8 cellular contexts compared by ENCODE assay signal in the genomic region with DNA sequence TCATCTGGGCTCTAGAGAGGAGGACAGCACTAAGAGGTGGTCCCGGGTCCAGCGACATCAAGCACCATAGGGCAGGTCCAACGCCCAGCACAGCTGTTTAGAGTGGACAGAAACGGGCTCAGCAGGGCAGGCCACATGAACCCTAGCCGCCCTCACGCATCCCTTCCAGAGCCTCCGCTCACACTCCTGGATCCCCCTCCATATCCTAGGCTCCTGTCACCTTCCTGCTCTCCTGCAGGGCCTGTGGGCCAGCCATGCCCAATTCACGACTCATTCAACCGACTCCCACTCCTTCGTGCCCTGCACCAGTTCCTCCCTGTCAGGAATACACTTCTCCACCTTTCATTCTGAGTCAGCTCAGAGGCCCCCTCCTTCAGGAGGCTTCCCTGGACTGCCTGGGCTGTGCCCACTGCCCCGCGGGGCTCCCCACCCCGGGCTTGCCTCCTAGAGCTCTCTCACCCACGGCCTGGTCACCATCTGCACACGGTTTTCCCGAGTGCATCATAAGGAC.
A peak's percentile ranks its signal among the peaks of the same experiment; 100 is the strongest.
DNase-seq lines count a peak whose midpoint lies in the region; ATAC-seq and TF ChIP-seq lines count a peak whose summit lies in the region.

No MANE protein-coding gene starts in this region.

- peak overlapping the region; percentile 82 for H3K4me2 ChIP-seq in PC-9

- H3K9me2 ChIP-seq in PC-9 (ENCODE audit: insufficient read depth) = no peaks in the 10 kb centered on the region

- WGBS in psoas muscle, 3 donors = 87 to 91% (median 90%) methylated on average over 14 to 16 of the region's 16 CpGs

- H3K27me3 ChIP-seq in PC-9 (ENCODE audit: insufficient read depth, low read depth) (no peaks in the 10 kb centered on the region), psoas muscle (ENCODE audit: insufficient read depth in 3 of 3, low read length in 2 of 3) (no peaks in the 10 kb centered on the region)

- DNase-seq in ELR (ENCODE audit: low read depth) (peak; percentile 70), PC-9 (no peak), psoas muscle (no peak), NCI-H526 treated with DMSO at 0.1 percent for 48 hours (lab: John Stamatoyannopoulos, UW) (no peak), NOMO-1 treated with DMSO at 0.1 percent for 48 hours (lab: John Stamatoyannopoulos, UW; ENCODE audit: unreplicated experiment) (no peak)

- H3F3A ChIP-seq in PC-9 (ENCODE audit: insufficient read depth, low read depth) = peaks cover 11% of the 10 kb centered on the region; the same call in 1 of the 2 replicates

- H3K4me3 ChIP-seq in PC-9 (peak overlapping the region; percentile 54), psoas muscle (peak overlapping the region; percentile 66)

- H3K9me3 Mint-ChIP-seq in dendritic cell treated with granulocyte-macrophage colony-stimulating factor and Interleukin-4, amounts not matched to agents 40 ng/mL and 50 ng/mL, for 4 days = no peaks in the 10 kb centered on the region

- H3K4me1 Mint-ChIP-seq in dendritic cell treated with granulocyte-macrophage colony-stimulating factor and Interleukin-4, amounts not matched to agents 40 ng/mL and 50 ng/mL, for 4 days (ENCODE audit: low read depth) = peaks cover 34% of the 10 kb centered on the region

- peaks cover 30% of the 10 kb centered on the region for H3K27me3 Mint-ChIP-seq in dendritic cell treated with granulocyte-macrophage colony-stimulating factor and Interleukin-4, amounts not matched to agents 40 ng/mL and 50 ng/mL, for 4 days

- peaks cover 23% of the 10 kb centered on the region for H3K4me1 ChIP-seq in PC-9 (replicated peaks; ENCODE audit: insufficient read depth)
- peaks cover 5% of the 10 kb centered on the region for H3K4me1 ChIP-seq in psoas muscle

- H3K9me3 ChIP-seq in PC-9 (ENCODE audit: insufficient read depth, low read depth) (no peaks in the 10 kb centered on the region), psoas muscle (no peaks in the 10 kb centered on the region)

- intact Hi-C loops in PC-9 (cut with micrococcal nuclease; ENCODE audit: unreplicated experiment) (loop anchor here (1.0 to 5.0 kb wide), 6 partner anchors 45 to 515 kb away; partner anchors contain the start of genes HMG20A and PEAK1), psoas muscle (cut with DNase I) (loop anchor here (1.0 to 5.0 kb wide), 6 partner anchors 45 to 520 kb away; no protein-coding TSS in a partner anchor)
- intact Hi-C loops in dendritic cell treated with granulocyte-macrophage colony-stimulating factor and Interleukin-4, amounts not matched to agents 40 ng/mL and 50 ng/mL, for 4 days (cut with micrococcal nuclease) = loop anchor here (1.0 to 2.0 kb wide), 2 partner anchors 356 to 423 kb away; no protein-coding TSS in a partner anchor

- H3K27ac ChIP-seq in PC-9 (no peak overlapping the region), psoas muscle (peak overlapping the region; percentile 58)

- H2AFZ ChIP-seq in PC-9 = peak overlapping the region; percentile 82

- H3K79me2 ChIP-seq in PC-9 (ENCODE audit: low read depth) = no peaks in the 10 kb centered on the region

- TF ChIP-seq CTCF in PC-9 (conservative IDR thresholded peaks at IDR 0.05) (no peak), psoas muscle (IDR thresholded peaks at IDR 0.05) (no peak)

- H4K20me1 ChIP-seq in PC-9 (ENCODE audit: insufficient read depth) = no peaks in the 10 kb centered on the region

- CTCF ChIA-PET in PC-9 (lab: Charles Lee) = interaction anchor here (0.6 to 2.3 kb wide), 6 partner anchors 10 to 435 kb away, joined by 3 to 18 read pairs (median 4); no protein-coding TSS in a partner anchor

- H3K36me3 ChIP-seq in PC-9 (ENCODE audit: low read depth) (no peaks in the 10 kb centered on the region), psoas muscle (ENCODE audit: insufficient read depth in 1 of 2, low read depth in 1 of 2) (no peaks in the 10 kb centered on the region)

- ATAC-seq in psoas muscle = peak in 1 of 4 donors; percentile 21
- ATAC-seq in GM19023 (IDR thresholded peaks at IDR 0.05; ENCODE audit: unreplicated experiment) = no peak
- no peak for ATAC-seq in esophagus mucosa

- no peaks in the 10 kb centered on the region for H3K36me3 Mint-ChIP-seq in dendritic cell treated with granulocyte-macrophage colony-stimulating factor and Interleukin-4, amounts not matched to agents 40 ng/mL and 50 ng/mL, for 4 days (ENCODE audit: low read depth)

- POLR2A ChIA-PET in PC-9 (lab: Charles Lee; ENCODE audit: unreplicated experiment) = interaction anchor here (0.7 kb wide), 1 partner anchor 34 kb away, joined by 7 read pairs; no protein-coding TSS in a partner anchor

- peak overlapping the region; percentile 77 for H3K4me3 Mint-ChIP-seq in dendritic cell treated with granulocyte-macrophage colony-stimulating factor and Interleukin-4, amounts not matched to agents 40 ng/mL and 50 ng/mL, for 4 days

- H3K27ac Mint-ChIP-seq in dendritic cell treated with granulocyte-macrophage colony-stimulating factor and Interleukin-4, amounts not matched to agents 40 ng/mL and 50 ng/mL, for 4 days = peak overlapping the region; percentile 74

- BruUV-seq in PC-9 (replicated peaks; lab: Mats Ljungman, UMichigan) = no TSS peak
